In the genomic region with DNA sequence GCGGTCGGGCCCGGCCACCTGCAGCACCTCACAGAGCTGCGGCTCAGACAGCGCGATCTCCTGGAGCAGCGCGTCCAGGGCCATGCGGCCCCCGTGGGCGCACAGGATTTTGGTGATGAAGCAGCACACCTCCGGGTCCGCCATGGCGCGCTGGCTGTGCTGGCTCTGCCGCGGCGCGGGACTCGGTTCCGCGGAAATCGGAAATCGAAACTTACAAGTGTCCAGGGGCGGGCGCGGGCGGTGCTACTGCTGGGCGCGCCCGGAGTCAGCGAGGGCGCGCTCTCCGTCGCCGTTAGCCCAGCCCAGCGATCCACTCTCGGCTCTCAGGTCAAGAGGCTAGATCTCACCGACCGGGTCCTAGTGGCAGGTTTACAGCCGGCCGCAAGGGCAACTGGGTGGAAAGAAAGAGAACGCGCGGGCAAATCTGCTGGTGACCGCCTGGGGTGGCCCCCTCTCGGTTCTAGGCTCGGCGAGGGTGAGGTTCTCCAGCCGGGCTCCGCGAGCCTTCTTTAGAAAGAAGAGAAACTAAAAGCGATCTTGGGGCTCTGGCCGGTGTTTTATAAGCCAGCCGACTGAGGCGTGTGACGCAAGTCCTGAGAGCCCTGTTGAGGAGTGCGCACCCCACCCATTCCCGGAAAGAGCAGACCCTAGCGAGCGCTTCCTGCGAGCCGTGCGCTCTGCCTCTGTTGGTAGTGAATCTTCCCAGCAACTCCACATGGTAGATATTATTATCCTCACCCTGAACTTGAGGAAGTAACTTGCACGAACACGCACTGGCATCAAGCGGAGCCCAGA, we compare ENCODE assay signal across 8 cellular contexts. TPM values are rescaled to one million over a fixed set of nuclear protein-coding genes. Genes with fewer than 3 reads are reported as not detected.
DNase-seq lines count a peak whose midpoint lies in the region; ATAC-seq and TF ChIP-seq lines count a peak whose summit lies in the region.

A gene (minus strand): TSS at position 533 of the 795 bp plus-strand sequence. CDS start 389 bp downstream, at position 144.

- ATAC-seq in HG02763 (IDR thresholded peaks at IDR 0.05; ENCODE audit: unreplicated experiment) = peak; percentile 75
- peak; percentile 96 to 97 for ATAC-seq in right cardiac atrium
- peak; percentile 95 for ATAC-seq in aorta (ENCODE audit: low FRiP score)

- H3K27me3 ChIP-seq in right cardiac atrium (ENCODE audit: control insufficient read depth, insufficient read depth) = no peaks in the 10 kb centered on the region
- no peaks in the 10 kb centered on the region for H3K27me3 ChIP-seq in aorta (ENCODE audit: control insufficient read depth in 1 of 2, insufficient read depth in 2 of 2, low read length in 1 of 2)

- under 1% methylated on average over 68 of the region's 68 CpGs for WGBS in right cardiac atrium
- 0 to 1% methylated on average over 68 of the region's 68 CpGs for WGBS in aorta, 2 donors

- TF ChIP-seq CTCF in GM13976 (IDR thresholded peaks at IDR 0.05; ENCODE audit: borderline replicate concordance, control extremely low read depth, extremely low read depth, insufficient read depth, missing control alignments) = no peak

- intact Hi-C loops in T-helper 2 cell treated with Interferon-gamma antibody and Interleukin-4, amounts not matched to agents 100 ng/mL and 5 ng/mL, for 36 hours (cut with micrococcal nuclease) = loop anchor here (1.0 to 10.0 kb wide), 11 partner anchors 10 to 1365 kb away; a partner anchor contains a TSS
- intact Hi-C loops in right cardiac atrium (cut with DNase I) = no loop called here
- intact Hi-C loops in aorta (cut with DNase I) = no loop called here

- H3K4me1 ChIP-seq in right cardiac atrium (ENCODE audit: control insufficient read depth, insufficient read depth, low read length) (no peaks in the 10 kb centered on the region), aorta (ENCODE audit: control insufficient read depth in 1 of 2, insufficient read depth in 2 of 2, low read length in 2 of 2) (no peaks in the 10 kb centered on the region)

- DNase-seq in GM13976 (ENCODE audit: low spot score) (peak; percentile 88), NCI-H146 (lab: John Stamatoyannopoulos, UW) (peak; percentile 79), anterior cingulate cortex (lab: John Stamatoyannopoulos, UW) (peak in 54 of 58 donors; percentile 8 to 76 (median 46)), right cardiac atrium (peak; percentile 91 to 96 (median 93)), renal cortical epithelial cell (ENCODE audit: low read depth) (peak; percentile 69), aorta (peak; percentile 91 to 93)

- in situ Hi-C loops in GM13976 (cut with MboI; ENCODE audit: low sequenced_read_pairs, unreplicated experiment) = no loop called here

- H3K27ac ChIP-seq in right cardiac atrium (ENCODE audit: low read length) = peak within 1 kb of the TSS; percentile 96
- peak within 1 kb of the TSS; percentile 63 to 82 for H3K27ac ChIP-seq in aorta (ENCODE audit: low read depth in 1 of 2, low read length in 2 of 2)

- H3K9me3 ChIP-seq in right cardiac atrium (ENCODE audit: control insufficient read depth, low read length) (no peaks in the 10 kb centered on the region), aorta (ENCODE audit: control insufficient read depth, low read length) (no peaks in the 10 kb centered on the region)

- H3K4me3 ChIP-seq in right cardiac atrium (ENCODE audit: low read length) = peak within 1 kb of the TSS; percentile 76
- peak within 1 kb of the TSS; percentile 73 to 90 for H3K4me3 ChIP-seq in aorta (ENCODE audit: low read length in 2 of 2)

- no peaks in the 10 kb centered on the region for H3K36me3 ChIP-seq in aorta (ENCODE audit: control insufficient read depth in 1 of 2, insufficient read depth in 2 of 2, low read length in 1 of 2)

RNA-seq across cellular contexts. Expression of the gene that starts here (rescaled TPM):
- 135 TPM in 2 replicates for total RNA-seq in T-helper 2 cell treated with Interferon-gamma antibody and Interleukin-4, amounts not matched to agents 100 ng/mL and 5 ng/mL, for 36 hours
- 10 to 100 TPM in 2 of 4 donors, 1 to 10 TPM in 2; 7.6 to 14.1 (median 10.0) TPM for total RNA-seq in right cardiac atrium
- 4.1 TPM for polyA plus RNA-seq in right cardiac atrium
- total RNA-seq in renal cortical epithelial cell = 38.7 and 68.5 TPM in 2 replicates
- total RNA-seq in aorta = 10 to 100 TPM; 28.2 to 39.5 TPM
- polyA plus RNA-seq in aorta = 1 to 10 TPM; 4.1 to 8.6 TPM

Comparison
In these comparisons a context has a peak if more than half of its experiments do, and no peak if none do; other contexts are left out.
1. Peak in every context shown above with its lines: DNase-seq, ATAC-seq, H3K4me3 ChIP-seq and H3K27ac ChIP-seq.